In genomic region chr20:17822540-17823155, GRCh38 we compare ENCODE assay signal across 17 cellular contexts.
A peak's percentile ranks its signal among the peaks of the same experiment; 100 is the strongest.
DNase-seq lines count a peak whose midpoint lies in the region; ATAC-seq and TF ChIP-seq lines count a peak whose summit lies in the region.
"Had no signal": no experiment of that assay in that cellular context is flagged by ENCODE, and none has a peak within 500 bp of the region (broad histone marks: within the 10 kb centered on the region; RNA-seq: fewer than 3 reads in every experiment).

No MANE protein-coding gene starts in this region.

- H2BK120ac ChIP-seq in IMR-90 (ENCODE audit: low read depth, low read length): no peak overlapping the region

- H4K20me1 ChIP-seq in IMR-90 (ENCODE audit: insufficient read depth, low read length): no peaks in the 10 kb centered on the region
- H4K20me1 ChIP-seq in hepatocyte (ENCODE audit: insufficient read depth, poor library complexity, severe bottlenecking): no peaks in the 10 kb centered on the region

- H2AK5ac ChIP-seq in IMR-90 (ENCODE audit: low read depth, low read length): peak overlapping the region; percentile 13; the same call in 1 of the 2 replicates

- H3K23ac ChIP-seq in IMR-90 (ENCODE audit: low read depth, low read length): no peak overlapping the region

- H2BK15ac ChIP-seq in IMR-90 (ENCODE audit: low read depth, low read length): no peak overlapping the region

- no peaks in the 10 kb centered on the region for H3K79me2 ChIP-seq in hepatocyte

- H3K9me3 ChIP-seq in IMR-90 (ENCODE audit: control insufficient read depth, insufficient read depth, low read length) (no peaks in the 10 kb centered on the region), hepatocyte (ENCODE audit: low read depth) (no peaks in the 10 kb centered on the region), uterus (no peaks in the 10 kb centered on the region)
- H3K9me3 ChIP-seq: BE2C had no signal

- H3K9ac ChIP-seq in IMR-90 (ENCODE audit: low read depth, low read length): no peak overlapping the region

- peaks cover 13% of the 10 kb centered on the region for H3K4me1 ChIP-seq in IMR-90 (ENCODE audit: control insufficient read depth, insufficient read depth, low read length)
- H3K4me1 ChIP-seq in hepatocyte (ENCODE audit: insufficient read depth): peaks cover 24% of the 10 kb centered on the region
- H3K4me1 ChIP-seq in uterus: no peaks in the 10 kb centered on the region
- H3K4me1 ChIP-seq: BE2C had no signal

- in situ Hi-C loops in IMR-90 (cut with MboI; ENCODE audit: low sequenced_read_pairs): no loop called here

- dilution Hi-C loops in IMR-90 (cut with HindIII; ENCODE audit: low sequenced_read_pairs, unreplicated experiment): no loop called here

- no peak overlapping the region for H3K18ac ChIP-seq in IMR-90 (ENCODE audit: low read depth, low read length)

- no peak overlapping the region for H3K4me3 ChIP-seq in IMR-90 (ENCODE audit: insufficient read depth, low read depth, low read length)
- H3K4me3 ChIP-seq in hepatocyte: no peak overlapping the region
- H3K4me3 ChIP-seq in uterus: no peak overlapping the region
- H3K4me3 ChIP-seq: K562 had no signal

- TF ChIP-seq POLR2A in IMR-90 (IDR thresholded peaks at IDR 0.05; ENCODE audit: low read depth, low read length) (no peak), uterus (IDR thresholded peaks at IDR 0.05) (no peak)

- no peak overlapping the region for H4K91ac ChIP-seq in IMR-90 (ENCODE audit: insufficient read depth, low read depth, low read length)

- H3K56ac ChIP-seq in IMR-90 (ENCODE audit: extremely low read depth, insufficient read depth, low read length): no peak overlapping the region

- CTCF ChIA-PET in IMR-90 (lab: Yijun Ruan, JAX): interaction anchor here (0.6 kb wide), 1 partner anchor 1403 kb away, joined by 3 read pairs; no protein-coding TSS in a partner anchor

- H3K36me3 ChIP-seq in IMR-90 (ENCODE audit: control insufficient read depth, insufficient read depth, low read length): no peaks in the 10 kb centered on the region
- no peaks in the 10 kb centered on the region for H3K36me3 ChIP-seq in hepatocyte (replicated peaks; ENCODE audit: insufficient read depth, low read depth)
- no peaks in the 10 kb centered on the region for H3K36me3 ChIP-seq in uterus
- H3K36me3 ChIP-seq: BE2C had no signal

- BruUV-seq in IMR-90 (replicated peaks; lab: Mats Ljungman, UMichigan): no TSS peak

- no peak overlapping the region; the same call in 1 of the 2 replicates for H4K5ac ChIP-seq in IMR-90 (ENCODE audit: low read depth, low read length)

- no peak for DNase-seq in IMR-90
- DNase-seq in hepatocyte (ENCODE audit: low spot score): no peak
- peak; percentile 26 for DNase-seq in posterior vena cava (ENCODE audit: low spot score)
- DNase-seq in uterus: no peak
- DNase-seq in NCI-H1417 (lab: John Stamatoyannopoulos, UW): no peak
- no peak for DNase-seq in NCI-H1417 treated with DMSO at 0.1 percent for 48 hours (lab: John Stamatoyannopoulos, UW)
- DNase-seq: BE2C; CD4-positive, alpha-beta memory T cell; DMS79; NCI-H1930; NCI-H2171; NCI-H446; NK-92 treated with Interleukin-12 subunit alpha and Interleukin-12 subunit beta, amount 100 ng/mL, for 24 hours; OCI-M1 had no signal

- H2AK9ac ChIP-seq in IMR-90 (replicated peaks; ENCODE audit: low read depth, low read length, poor library complexity): no peak overlapping the region

- ATAC-seq in IMR-90 (ENCODE audit: low read depth) (no peak), GM21447 (IDR thresholded peaks at IDR 0.05; ENCODE audit: unreplicated experiment) (no peak)
- ATAC-seq: K562 had no signal

- H3K4ac ChIP-seq in IMR-90 (ENCODE audit: low read depth, low read length): no peak overlapping the region

- H4K8ac ChIP-seq in IMR-90 (ENCODE audit: low read depth in 2 of 2, low read length in 2 of 2): peak overlapping the region in 1 of 2 experiments; percentile 61; a peak in 1 of 4 replicates

- H3K14ac ChIP-seq in IMR-90 (replicated peaks; ENCODE audit: low read depth, low read length): no peak overlapping the region

- POLR2A ChIA-PET in IMR-90 (lab: Charles Lee; ENCODE audit: unreplicated experiment): interaction anchor here (0.6 kb wide), 1 partner anchor 140 kb away, joined by 3 read pairs; the partner anchor contains the start of gene RRBP1

- no peak overlapping the region for H2BK5ac ChIP-seq in IMR-90 (ENCODE audit: low read depth, low read length, poor library complexity, severe bottlenecking)

- 100% methylated on average over 1 of the region's 12 CpGs; no CpG with 5 or more reads in 1 of the 2 experiments for WGBS in IMR-90 (ENCODE audit: extremely low coverage in 2 of 2, insufficient read length in 1 of 2), 2 experiments
- 88% methylated on average over 12 of the region's 12 CpGs for WGBS in hepatocyte (ENCODE audit: low lambda C conversion rate, missing lambda C conversion rate)

- H3K27ac ChIP-seq in IMR-90 (ENCODE audit: insufficient read depth, low read length) (no peak overlapping the region), hepatocyte (peak overlapping the region; percentile 83), uterus (peak overlapping the region; percentile 24 to 71)
- H3K27ac ChIP-seq: RWPE1 had no signal

- no peak for TF ChIP-seq RAD21 in IMR-90 (IDR thresholded peaks at IDR 0.05; ENCODE audit: low read length)

- H2AFZ ChIP-seq in IMR-90 (replicated peaks; ENCODE audit: low read length, poor library complexity): no peak overlapping the region
- H2AFZ ChIP-seq in hepatocyte: no peak overlapping the region

- H3K9me2 ChIP-seq in hepatocyte (replicated peaks; ENCODE audit: insufficient read depth): no peaks in the 10 kb centered on the region

- TF ChIP-seq CTCF in IMR-90 (conservative IDR thresholded peaks at IDR 0.05; ENCODE audit: low read depth, low read length) (no peak), hepatocyte (IDR thresholded peaks at IDR 0.05; ENCODE audit: poor library complexity) (no peak), uterus (IDR thresholded peaks at IDR 0.05) (no peak)

- H3K27me3 ChIP-seq in IMR-90 (ENCODE audit: control insufficient read depth, insufficient read depth, low read length) (no peaks in the 10 kb centered on the region), hepatocyte (no peaks in the 10 kb centered on the region), uterus (no peaks in the 10 kb centered on the region)
- H3K27me3 ChIP-seq: BE2C had no signal

- intact Hi-C loops in IMR-90 (cut with micrococcal nuclease): no loop called here
- intact Hi-C loops in posterior vena cava (cut with DNase I): no loop called here
- intact Hi-C loops in uterus (cut with DNase I; ENCODE audit: low total_unique reads): no loop called here

- H3K4me2 ChIP-seq in IMR-90 (ENCODE audit: low read depth, low read length): no peak overlapping the region
- H3K4me2 ChIP-seq in hepatocyte: no peak overlapping the region

- peak overlapping the region; percentile 49 for H2BK20ac ChIP-seq in IMR-90 (ENCODE audit: low read depth, low read length)

- H3K79me1 ChIP-seq in IMR-90 (ENCODE audit: low read depth in 1 of 2, low read length in 2 of 2): no peaks in the 10 kb centered on the region

- peaks cover 19% of the 10 kb centered on the region for H3K9me1 ChIP-seq in IMR-90 (ENCODE audit: insufficient read depth, low read length)

TF ChIP-seq in IMR-90, 13 proteins besides CTCF, POLR2A, EP300 and RAD21:
- TF ChIP-seq BHLHE40 (IDR thresholded peaks at IDR 0.05; ENCODE audit: low read depth, low read length): no peak
- TF ChIP-seq CHD1 (IDR thresholded peaks at IDR 0.05; ENCODE audit: low read depth, low read length): no peak
- TF ChIP-seq MAZ (IDR thresholded peaks at IDR 0.05; ENCODE audit: borderline replicate concordance, low read depth, low read length): no peak
- no peak for TF ChIP-seq MAFK (IDR thresholded peaks at IDR 0.05; ENCODE audit: low read depth, low read length)
- TF ChIP-seq CEBPB (IDR thresholded peaks at IDR 0.05; ENCODE audit: low read depth, low read length): no peak
- no peak for TF ChIP-seq MXI1 (IDR thresholded peaks at IDR 0.05; ENCODE audit: borderline replicate concordance, low read depth, low read length)
- no peak for TF ChIP-seq NFE2L2 (IDR thresholded peaks at IDR 0.05; ENCODE audit: low read depth, low read length)
- TF ChIP-seq SMC3 (IDR thresholded peaks at IDR 0.05; ENCODE audit: low read depth, low read length): no peak
- TF ChIP-seq FOS (IDR thresholded peaks at IDR 0.05; ENCODE audit: low read depth, low read length): no peak
- no peak for TF ChIP-seq RFX5 (IDR thresholded peaks at IDR 0.05; ENCODE audit: low read depth, low read length)
- no peak for TF ChIP-seq USF2 (IDR thresholded peaks at IDR 0.05; ENCODE audit: low read depth, low read length)
- TF ChIP-seq RCOR1 (IDR thresholded peaks at IDR 0.05; ENCODE audit: insufficient replicate concordance, low read length): no peak
- no peak for TF ChIP-seq ELK1 (IDR thresholded peaks at IDR 0.05; ENCODE audit: borderline replicate concordance, low read depth, low read length)
